ENCODE assay signal across 29 cellular contexts in genomic region chrX:27815209-27815608, GRCh38. TPM values are rescaled to one million over a fixed set of nuclear protein-coding genes. Genes with fewer than 3 reads are reported as not detected.
DNase-seq lines count a peak whose midpoint lies in the region; ATAC-seq, FAIRE-seq and TF ChIP-seq lines count a peak whose summit lies in the region.
"Had no signal": no experiment of that assay in that cellular context is flagged by ENCODE, and none has a peak within 500 bp of the region (broad histone marks: within the 10 kb centered on the region; RNA-seq: fewer than 3 reads in every experiment).

No MANE protein-coding gene starts in this region.

- peak; percentile 99 for FAIRE-seq in A549 (lab: Jason Lieb, UNC)
- FAIRE-seq: H1 had no signal

- CTCF ChIA-PET in A549 (lab: Yijun Ruan, JAX): no interaction called here

- H3K27me3 ChIP-seq in brain microvascular endothelial cell (replicated peaks) (no peaks in the 10 kb centered on the region), uterus (no peaks in the 10 kb centered on the region)
- H3K27me3 ChIP-seq: right lobe of liver had no signal

- H3K27ac Mint-ChIP-seq in activated naive CD8-positive, alpha-beta T cell treated with anti-CD3 and anti-CD28 coated beads for 36 hours: no peak overlapping the region
- H3K27ac Mint-ChIP-seq: activated CD4-positive, alpha-beta memory T cell treated with anti-CD3 and anti-CD28 coated beads, Interleukin-2, amount 10 ng/mL, durations not matched to agents 7 days and 5 days; effector memory CD8-positive, alpha-beta T cell; nephron progenitor cell; type B pancreatic cell had no signal

- H3K4me1 Mint-ChIP-seq in activated naive CD8-positive, alpha-beta T cell treated with anti-CD3 and anti-CD28 coated beads for 36 hours: no peaks in the 10 kb centered on the region
- H3K4me1 Mint-ChIP-seq: activated CD4-positive, alpha-beta memory T cell treated with anti-CD3 and anti-CD28 coated beads, Interleukin-2, amount 10 ng/mL, durations not matched to agents 7 days and 5 days had no signal

- no peaks in the 10 kb centered on the region for H3K27me3 Mint-ChIP-seq in activated naive CD8-positive, alpha-beta T cell treated with anti-CD3 and anti-CD28 coated beads for 36 hours
- H3K27me3 Mint-ChIP-seq: activated CD4-positive, alpha-beta memory T cell treated with anti-CD3 and anti-CD28 coated beads, Interleukin-2, amount 10 ng/mL, durations not matched to agents 7 days and 5 days; effector memory CD8-positive, alpha-beta T cell; type B pancreatic cell had no signal

- H3K4me3 Mint-ChIP-seq in activated naive CD8-positive, alpha-beta T cell treated with anti-CD3 and anti-CD28 coated beads for 36 hours: no peak overlapping the region
- H3K4me3 Mint-ChIP-seq: activated CD4-positive, alpha-beta memory T cell treated with anti-CD3 and anti-CD28 coated beads, Interleukin-2, amount 10 ng/mL, durations not matched to agents 7 days and 5 days; effector memory CD8-positive, alpha-beta T cell; nephron progenitor cell; type B pancreatic cell had no signal

- H3K9me3 ChIP-seq in A549: no peaks in the 10 kb centered on the region
- no peaks in the 10 kb centered on the region for H3K9me3 ChIP-seq in uterus
- H3K9me3 ChIP-seq: heart left ventricle, right lobe of liver had no signal

- H3K27ac ChIP-seq in A549: no peak overlapping the region
- no peak overlapping the region for H3K27ac ChIP-seq in brain microvascular endothelial cell
- no peak overlapping the region for H3K27ac ChIP-seq in uterus
- H3K27ac ChIP-seq: heart left ventricle, right lobe of liver had no signal

- peak; percentile 4 to 32 for DNase-seq in A549 (ENCODE audit: low read depth in 1 of 2, low spot score in 1 of 2)
- peak; percentile 2 for DNase-seq in M059J (ENCODE audit: low read depth)
- peak; percentile 35 for DNase-seq in brain microvascular endothelial cell
- peak; percentile 63 for DNase-seq in glomerular visceral epithelial cell (ENCODE audit: extremely low spot score)
- DNase-seq in iPS-NIHi11 (ENCODE audit: low spot score): no peak
- DNase-seq in uterus: no peak
- DNase-seq in activated naive CD8-positive, alpha-beta T cell treated with anti-CD3 and anti-CD28 coated beads for 36 hours: no peak
- DNase-seq: activated CD4-positive, alpha-beta memory T cell treated with anti-CD3 and anti-CD28 coated beads, Interleukin-2, amount 10 ng/mL, durations not matched to agents 7 days and 5 days; activated CD4-positive, CD25-positive, alpha-beta regulatory T cell; activated gamma-delta T cell treated with Interleukin-2 at 50 U/mL for 16 hours; activated T-cell treated with anti-CD3 and anti-CD28 coated beads for 4 hours; amniotic stem cell; C1 segment of cervical spinal cord; effector memory CD8-positive, alpha-beta T cell; heart left ventricle; KBM-7; NCI-H187 treated with DMSO at 0.1 percent for 48 hours; nephron progenitor cell; right lobe of liver; stimulated activated CD4-positive, alpha-beta T cell treated with anti-CD3 and anti-CD28 coated beads, Interleukin-15, amount 100 ng/mL, for 24 hours; T1000 had no signal

- no peak for TF ChIP-seq CTCF in A549 (IDR thresholded peaks at IDR 0.05)
- TF ChIP-seq CTCF in brain microvascular endothelial cell (IDR thresholded peaks at IDR 0.05; ENCODE audit: low read depth, low read length, missing control alignments): no peak
- no peak for TF ChIP-seq CTCF in uterus (IDR thresholded peaks at IDR 0.05)

- intact Hi-C loops in uterus (cut with DNase I; ENCODE audit: low total_unique reads): no loop called here

- H3K4me3 ChIP-seq in A549 (no peak overlapping the region), brain microvascular endothelial cell (ENCODE audit: low read depth, low read length) (no peak overlapping the region), uterus (no peak overlapping the region)
- H3K4me3 ChIP-seq: heart left ventricle, right lobe of liver had no signal

- in situ Hi-C loops in brain microvascular endothelial cell (cut with HindIII; ENCODE audit: low pct_ligation_motif_present, low sequenced_read_pairs): no loop called here

- no peak overlapping the region for H3K4me2 ChIP-seq in A549

- TF ChIP-seq RAD21 in A549 (conservative IDR thresholded peaks at IDR 0.05 in 1 of 2, IDR thresholded peaks at IDR 0.05 in 1 of 2): no peak

- TF ChIP-seq EP300 in A549 (IDR thresholded peaks at IDR 0.05): no peak

- ATAC-seq in A549 (peak; percentile 55 to 78), HG02840 (IDR thresholded peaks at IDR 0.05; ENCODE audit: low FRiP score, unreplicated experiment) (no peak)
- ATAC-seq: effector memory CD8-positive, alpha-beta T cell; heart left ventricle; right lobe of liver had no signal

- POLR2A ChIA-PET in A549 (lab: Yijun Ruan, JAX): no interaction called here

- no peaks in the 10 kb centered on the region for H3K9me3 Mint-ChIP-seq in activated naive CD8-positive, alpha-beta T cell treated with anti-CD3 and anti-CD28 coated beads for 36 hours
- H3K9me3 Mint-ChIP-seq: type B pancreatic cell had no signal

- H3K36me3 ChIP-seq in brain microvascular endothelial cell (replicated peaks): no peaks in the 10 kb centered on the region
- no peaks in the 10 kb centered on the region for H3K36me3 ChIP-seq in uterus
- H3K36me3 ChIP-seq: heart left ventricle, right lobe of liver had no signal

- TF ChIP-seq POLR2A in A549 (IDR thresholded peaks at IDR 0.05; ENCODE audit: low read length): no peak
- no peak for TF ChIP-seq POLR2A in uterus (IDR thresholded peaks at IDR 0.05)

- H3K4me1 ChIP-seq in A549 (peaks cover 7% of the 10 kb centered on the region; the same call in 1 of the 3 replicates), uterus (no peaks in the 10 kb centered on the region)
- H3K4me1 ChIP-seq: heart left ventricle, right lobe of liver had no signal

- H3K36me3 Mint-ChIP-seq in activated naive CD8-positive, alpha-beta T cell treated with anti-CD3 and anti-CD28 coated beads for 36 hours: no peaks in the 10 kb centered on the region
- H3K36me3 Mint-ChIP-seq: type B pancreatic cell had no signal

TF ChIP-seq in A549, 52 proteins besides CTCF, POLR2A, EP300 and RAD21 (continues in another document):
- TF ChIP-seq CBX2 (IDR thresholded peaks at IDR 0.05; ENCODE audit: borderline replicate concordance, low read depth) (no peak), MAZ (IDR thresholded peaks at IDR 0.05; ENCODE audit: borderline replicate concordance, low read depth, low read length) (no peak), JUN (IDR thresholded peaks at IDR 0.05) (no peak), HOXA7 (CRISPR knock-in tag; IDR thresholded peaks at IDR 0.05) (no peak), EHF (CRISPR knock-in tag; IDR thresholded peaks at IDR 0.05) (no peak), ELK1 (IDR thresholded peaks at IDR 0.05; ENCODE audit: low read depth, low read length) (no peak)
- TF ChIP-seq, protein P1, sequence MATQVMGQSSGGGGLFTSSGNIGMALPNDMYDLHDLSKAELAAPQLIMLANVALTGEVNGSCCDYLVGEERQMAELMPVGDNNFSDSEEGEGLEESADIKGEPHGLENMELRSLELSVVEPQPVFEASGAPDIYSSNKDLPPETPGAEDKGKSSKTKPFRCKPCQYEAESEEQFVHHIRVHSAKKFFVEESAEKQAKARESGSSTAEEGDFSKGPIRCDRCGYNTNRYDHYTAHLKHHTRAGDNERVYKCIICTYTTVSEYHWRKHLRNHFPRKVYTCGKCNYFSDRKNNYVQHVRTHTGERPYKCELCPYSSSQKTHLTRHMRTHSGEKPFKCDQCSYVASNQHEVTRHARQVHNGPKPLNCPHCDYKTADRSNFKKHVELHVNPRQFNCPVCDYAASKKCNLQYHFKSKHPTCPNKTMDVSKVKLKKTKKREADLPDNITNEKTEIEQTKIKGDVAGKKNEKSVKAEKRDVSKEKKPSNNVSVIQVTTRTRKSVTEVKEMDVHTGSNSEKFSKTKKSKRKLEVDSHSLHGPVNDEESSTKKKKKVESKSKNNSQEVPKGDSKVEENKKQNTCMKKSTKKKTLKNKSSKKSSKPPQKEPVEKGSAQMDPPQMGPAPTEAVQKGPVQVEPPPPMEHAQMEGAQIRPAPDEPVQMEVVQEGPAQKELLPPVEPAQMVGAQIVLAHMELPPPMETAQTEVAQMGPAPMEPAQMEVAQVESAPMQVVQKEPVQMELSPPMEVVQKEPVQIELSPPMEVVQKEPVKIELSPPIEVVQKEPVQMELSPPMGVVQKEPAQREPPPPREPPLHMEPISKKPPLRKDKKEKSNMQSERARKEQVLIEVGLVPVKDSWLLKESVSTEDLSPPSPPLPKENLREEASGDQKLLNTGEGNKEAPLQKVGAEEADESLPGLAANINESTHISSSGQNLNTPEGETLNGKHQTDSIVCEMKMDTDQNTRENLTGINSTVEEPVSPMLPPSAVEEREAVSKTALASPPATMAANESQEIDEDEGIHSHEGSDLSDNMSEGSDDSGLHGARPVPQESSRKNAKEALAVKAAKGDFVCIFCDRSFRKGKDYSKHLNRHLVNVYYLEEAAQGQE (IDR thresholded peaks at IDR 0.05): no peak
- TF ChIP-seq, protein P2, sequence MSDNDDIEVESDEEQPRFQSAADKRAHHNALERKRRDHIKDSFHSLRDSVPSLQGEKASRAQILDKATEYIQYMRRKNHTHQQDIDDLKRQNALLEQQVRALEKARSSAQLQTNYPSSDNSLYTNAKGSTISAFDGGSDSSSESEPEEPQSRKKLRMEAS (IDR thresholded peaks at IDR 0.05): no peak
- TF ChIP-seq, protein P3, sequence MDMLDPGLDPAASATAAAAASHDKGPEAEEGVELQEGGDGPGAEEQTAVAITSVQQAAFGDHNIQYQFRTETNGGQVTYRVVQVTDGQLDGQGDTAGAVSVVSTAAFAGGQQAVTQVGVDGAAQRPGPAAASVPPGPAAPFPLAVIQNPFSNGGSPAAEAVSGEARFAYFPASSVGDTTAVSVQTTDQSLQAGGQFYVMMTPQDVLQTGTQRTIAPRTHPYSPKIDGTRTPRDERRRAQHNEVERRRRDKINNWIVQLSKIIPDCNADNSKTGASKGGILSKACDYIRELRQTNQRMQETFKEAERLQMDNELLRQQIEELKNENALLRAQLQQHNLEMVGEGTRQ (IDR thresholded peaks at IDR 0.05): no peak

RNA-seq across cellular contexts. Expression of gene MAGEB10, which starts 7.4 kb away (rescaled TPM):
- polyA plus RNA-seq in A549 (2011; rRNA removed) (not detected in 2 replicates), A549 (2017; fragmentation: RNase III; extraction: RNeasy Plus Mini Kit Qiagen cat#74134 plus additional on column Dnase treatment) (not detected in 3 replicates)
- polyA plus RNA-seq in A549 (2012; cell fraction: cytosol; rRNA removed): not detected in 2 replicates
- polyA plus RNA-seq in A549 (2012; cell fraction: nucleus; rRNA removed): not detected in 2 replicates
- not detected in 2 replicates for polyA minus RNA-seq in A549 (2011; rRNA and poly(A)+ RNA removed)
- total RNA-seq in M059J (2014; rRNA removed; shearing (Covaris generic)): 0.10 TPM in 1 of 2 replicates, not detected in the other
- total RNA-seq in uterus: not detected
- not detected for total RNA-seq in activated naive CD8-positive, alpha-beta T cell treated with anti-CD3 and anti-CD28 coated beads for 36 hours
- total RNA-seq: A673; activated CD4-positive, alpha-beta memory T cell treated with anti-CD3 and anti-CD28 coated beads, Interleukin-2, amount 10 ng/mL, durations not matched to agents 7 days and 5 days; chondrocyte; G401; H1; heart left ventricle; liver; mononuclear cell; right lobe of liver had no signal
- polyA plus RNA-seq: H1, heart left ventricle, liver had no signal

Comparison
In these comparisons a context has a peak if more than half of its experiments do, and no peak if none do; other contexts are left out.
1. DNase-seq: peak in A549 (2 of 2), M059J (single experiment), brain microvascular endothelial cell (single experiment) and glomerular visceral epithelial cell (single experiment); none in iPS-NIHi11 (single experiment), uterus (0 of 2) and activated naive CD8-positive, alpha-beta T cell treated with anti-CD3 and anti-CD28 coated beads for 36 hours (single experiment).